1 cellular context compared by ENCODE assay signal in genomic region chr4:3340703-3341088, GRCh38.
TF ChIP-seq lines count a peak whose summit lies in the region.

No MANE protein-coding gene starts in this region.

TF ChIP-seq in H1, 55 proteins besides CTCF, POLR2A, EP300 and RAD21 (continued from another document):
- TF ChIP-seq RNF2 (IDR thresholded peaks at IDR 0.05; ENCODE audit: borderline replicate concordance, low read depth, low read length, missing control alignments, poor library complexity, severe bottlenecking): no peak
- no peak for TF ChIP-seq CTBP2 (IDR thresholded peaks at IDR 0.05; ENCODE audit: borderline replicate concordance, insufficient read depth, insufficient read length, low read length)
- TF ChIP-seq SIN3A (conservative IDR thresholded peaks at IDR 0.05 in 1 of 2, IDR thresholded peaks at IDR 0.05 in 1 of 2; ENCODE audit: low read depth in 1 of 2, low read length in 2 of 2): no peak
- no peak for TF ChIP-seq EZH2 (IDR thresholded peaks at IDR 0.05; ENCODE audit: low read depth, low read length, severe bottlenecking)
- TF ChIP-seq TBP (IDR thresholded peaks at IDR 0.05; ENCODE audit: low read depth, low read length): no peak
- TF ChIP-seq CBX8 (IDR thresholded peaks at IDR 0.05; ENCODE audit: borderline replicate concordance, low read depth, low read length): no peak
- no peak for TF ChIP-seq CEBPB (IDR thresholded peaks at IDR 0.05; ENCODE audit: low read depth, low read length)
- TF ChIP-seq GTF2F1 (IDR thresholded peaks at IDR 0.05; ENCODE audit: borderline replicate concordance, low read depth, low read length): no peak
